In genomic region chr11:7523416-7524210, GRCh38 we compare ENCODE assay signal across 18 cellular contexts. TPM values are rescaled to one million over a fixed set of nuclear protein-coding genes. Genes with fewer than 3 reads are reported as not detected.
DNase-seq lines count a peak whose midpoint lies in the region; ATAC-seq and TF ChIP-seq lines count a peak whose summit lies in the region.
"Had no signal": no experiment of that assay in that cellular context is flagged by ENCODE, and none has a peak within 500 bp of the region (broad histone marks: within the 10 kb centered on the region; RNA-seq: fewer than 3 reads in every experiment).

No MANE protein-coding gene starts in this region.

- no peaks in the 10 kb centered on the region for H3K9me3 ChIP-seq in gastroesophageal sphincter
- H3K9me3 ChIP-seq: Peyer's patch had no signal

- peaks cover 0 to 5% (median 0%) of the 10 kb centered on the region in 7 donors for H3K9me3 Mint-ChIP-seq in CD14-positive monocyte
- H3K9me3 Mint-ChIP-seq in IgD-negative memory B cell = no peaks in the 10 kb centered on the region
- H3K9me3 Mint-ChIP-seq in nephron = no peaks in the 10 kb centered on the region
- H3K9me3 Mint-ChIP-seq: central memory CD8-positive, alpha-beta T cell; endodermal cell had no signal

- H3K36me3 Mint-ChIP-seq in CD14-positive monocyte = peaks cover 11 to 23% of the 10 kb centered on the region in 2 donors
- H3K36me3 Mint-ChIP-seq in IgD-negative memory B cell = peaks cover 4% of the 10 kb centered on the region
- no peaks in the 10 kb centered on the region for H3K36me3 Mint-ChIP-seq in nephron (ENCODE audit: low read depth)

- H3K27ac Mint-ChIP-seq in CD14-positive monocyte = peak overlapping the region in 5 of 7 donors; percentile 20 to 80 (median 72)
- H3K27ac Mint-ChIP-seq in IgD-negative memory B cell = peak overlapping the region; percentile 49 to 97 (median 49)
- peak overlapping the region in 2 of 3 experiments; percentile 10 to 28 for H3K27ac Mint-ChIP-seq in nephron
- H3K27ac Mint-ChIP-seq: endodermal cell, GM23338 had no signal

- H3K27me3 ChIP-seq in gastroesophageal sphincter = no peaks in the 10 kb centered on the region
- H3K27me3 ChIP-seq: Peyer's patch had no signal

- DNase-seq in CD14-positive monocyte (ENCODE audit: low spot score) (no peak), hypothalamus (lab: John Stamatoyannopoulos, UW) (no peak), SHP77 treated with DMSO at 0.1 percent for 48 hours (lab: John Stamatoyannopoulos, UW) (no peak)
- no peak for DNase-seq in activated CD8-positive, alpha-beta memory T cell treated with anti-CD3 and anti-CD28 coated beads, Interleukin-2, amount 50 U/mL, for 4 hours
- DNase-seq: endodermal cell, kidney glomerular epithelial cell, NCI-H1105, NCI-H2107, NCI-H774 had no signal

- 66 to 79% methylated on average over 4 to 5 of the region's 6 CpGs for WGBS in gastroesophageal sphincter (ENCODE audit: low coverage in 1 of 2), 2 donors

- no peak for TF ChIP-seq POLR2A in gastroesophageal sphincter (IDR thresholded peaks at IDR 0.05)

- H3K36me3 ChIP-seq in gastroesophageal sphincter = no peaks in the 10 kb centered on the region
- H3K36me3 ChIP-seq: Peyer's patch had no signal

- no peak for TF ChIP-seq CTCF in CD14-positive monocyte (IDR thresholded peaks at IDR 0.05)
- no peak for TF ChIP-seq CTCF in gastroesophageal sphincter (IDR thresholded peaks at IDR 0.05)
- no peak for TF ChIP-seq CTCF in nephron (IDR thresholded peaks at IDR 0.05; ENCODE audit: unreplicated experiment in 3 of 3)

- peaks cover 0 to 24% (median 5%) of the 10 kb centered on the region in 3 donors for H3K4me1 ChIP-seq in gastroesophageal sphincter

- H3K4me3 ChIP-seq in gastroesophageal sphincter = no peak overlapping the region
- H3K4me3 ChIP-seq: GM23338 had no signal

- peak overlapping the region in 1 of 2 donors; percentile 28 for H3K4me3 Mint-ChIP-seq in CD14-positive monocyte
- peak overlapping the region in 2 of 4 donors; percentile 49 to 81 for H3K4me3 Mint-ChIP-seq in IgD-negative memory B cell
- H3K4me3 Mint-ChIP-seq in nephron = no peak overlapping the region
- H3K4me3 Mint-ChIP-seq: central memory CD8-positive, alpha-beta T cell; endodermal cell; GM23338 had no signal

- intact Hi-C loops in CD14-positive monocyte (cut with micrococcal nuclease) = loop anchor here in 1 of 2 donors (5.0 kb wide), 1 partner anchor 69 kb away; no protein-coding TSS in a partner anchor

- peak overlapping the region in 2 of 4 donors; percentile 37 to 49 for H3K27ac ChIP-seq in gastroesophageal sphincter
- H3K27ac ChIP-seq: parathyroid adenoma, VCaP had no signal

- H3K27me3 Mint-ChIP-seq in CD14-positive monocyte (ENCODE audit: low read depth in 3 of 3) (peaks cover 0 to 4% (median 2%) of the 10 kb centered on the region in 3 donors), IgD-negative memory B cell (no peaks in the 10 kb centered on the region), nephron (ENCODE audit: low read depth) (no peaks in the 10 kb centered on the region)
- H3K27me3 Mint-ChIP-seq: central memory CD8-positive, alpha-beta T cell had no signal

- peak; percentile 44 for ATAC-seq in gastroesophageal sphincter
- ATAC-seq in HG03378 (IDR thresholded peaks at IDR 0.05; ENCODE audit: unreplicated experiment) = no peak
- ATAC-seq: GM23338 had no signal

- no peak for TF ChIP-seq EP300 in gastroesophageal sphincter (IDR thresholded peaks at IDR 0.05)

- H3K4me1 Mint-ChIP-seq in CD14-positive monocyte (peaks cover 29% of the 10 kb centered on the region), IgD-negative memory B cell (peaks cover 32 to 48% (median 46%) of the 10 kb centered on the region in 3 donors), nephron (peaks cover 17% of the 10 kb centered on the region)
- H3K4me1 Mint-ChIP-seq: GM23338 had no signal

RNA-seq across cellular contexts. Expression of gene PPFIBP2, which starts 9.8 kb away (rescaled TPM):
- 1 to 10 TPM; 5.9 to 8.6 TPM for polyA plus RNA-seq in CD14-positive monocyte
- 29.1 TPM for polyA plus RNA-seq in IgD-negative memory B cell
- 10 to 100 TPM in 3 of 4 donors, 1 to 10 TPM in 1; 8.0 to 26.5 (median 11.3) TPM for total RNA-seq in gastroesophageal sphincter

RNA-seq across cellular contexts. Expression of gene OLFML1, which starts 38.3 kb away (rescaled TPM):
- polyA plus RNA-seq in CD14-positive monocyte (under 1 TPM; 0.11 to 0.17 TPM), IgD-negative memory B cell (0.08 TPM)
- total RNA-seq in gastroesophageal sphincter = 10 to 100 TPM in 1 of 4 donors, 1 to 10 TPM in 3; 3.4 to 10.2 (median 7.6) TPM
- total RNA-seq: GM23338 had no signal

Comparison
In these comparisons a context has a peak if more than half of its experiments do, and no peak if none do; other contexts are left out.
1. H3K27ac Mint-ChIP-seq: peak in every context shown above with its lines; median percentile 72 in CD14-positive monocyte; 49 in IgD-negative memory B cell; 19 in nephron.